34 cellular contexts compared by ENCODE assay signal in genomic region chr6:166578536-166579233, GRCh38. TPM values are rescaled to one million over a fixed set of nuclear protein-coding genes. Genes with fewer than 3 reads are reported as not detected.
"Had no signal": no experiment of that assay in that cellular context is flagged by ENCODE, and none has a peak within 500 bp of the region (broad histone marks: within the 10 kb centered on the region; RNA-seq: fewer than 3 reads in every experiment).

No MANE protein-coding gene starts in this region.

- H3K36me3 Mint-ChIP-seq: activated naive CD8-positive, alpha-beta T cell treated with anti-CD3 and anti-CD28 coated beads, Interleukin-2, amount 10 ng/mL, durations not matched to agents 7 days and 5 days had no signal

- H3K9me3 ChIP-seq: Peyer's patch had no signal

- DNase-seq: activated B cell treated with CpG ODN at 0.5 μM for 24 hours; activated CD4-positive, alpha-beta memory T cell treated with anti-CD3 and anti-CD28 coated beads for 36 hours; activated CD4-positive, alpha-beta T cell treated with anti-CD3 and anti-CD28 coated beads for 4 hours; activated CD4-positive, alpha-beta T cell treated with anti-CD3 and anti-CD28 coated beads, Interleukin-2, amount 50 U/mL, for 1 hour; activated CD4-positive, CD25-positive, alpha-beta regulatory T cell treated with anti-CD3 and anti-CD28 coated beads, Interleukin-2, amount 50 U/mL, for 72 hours; activated gamma-delta T cell; activated naive CD4-positive, alpha-beta T cell treated with Interleukin-2 at 50 U/mL for 16 hours; activated naive CD8-positive, alpha-beta T cell treated with anti-CD3 and anti-CD28 coated beads, Interleukin-2, amount 10 ng/mL, durations not matched to agents 7 days and 5 days; activated T-cell treated with anti-CD3 and anti-CD28 coated beads, Interleukin-2, amount 50 U/mL, for 1 hour; activated T-cell treated with anti-CD3 and anti-CD28 coated beads, Interleukin-2, amount 50 U/mL, for 72 hours; amygdala; MM.1S; MV-4-11; NCI-H1092; NCI-H1436 treated with DMSO at 0.1 percent for 48 hours; NCI-H1694 treated with DMSO at 0.1 percent for 48 hours; NCI-H2029; NCI-H345; NCI-H524 treated with DMSO at 0.1 percent for 48 hours; NCI-H748 treated with DMSO at 0.1 percent for 48 hours; NK-92 treated with Interleukin-12 subunit alpha and Interleukin-12 subunit beta, amount 100 ng/mL, for 24 hours; PC-3; Peyer's patch; SHP77 treated with DMSO at 0.1 percent for 48 hours; T-helper 1 cell; T-helper 2 cell; T-helper 9 cell had no signal

- H3K4me1 ChIP-seq: breast epithelium, Peyer's patch had no signal

- H3K27ac ChIP-seq: ascending aorta, breast epithelium, KMS-11, Peyer's patch, VCaP had no signal

- H3K27ac Mint-ChIP-seq: activated B cell treated with CpG ODN at 0.5 μM for 24 hours; activated CD4-positive, alpha-beta memory T cell treated with anti-CD3 and anti-CD28 coated beads for 36 hours; activated naive CD4-positive, alpha-beta T cell treated with anti-CD3 and anti-CD28 coated beads, Interleukin-2, amount 50 U/mL, for 24 hours; activated naive CD8-positive, alpha-beta T cell treated with anti-CD3 and anti-CD28 coated beads, Interleukin-2, amount 10 ng/mL, durations not matched to agents 7 days and 5 days; activated T-cell treated with anti-CD3 and anti-CD28 coated beads, Interleukin-2, amount 50 U/mL, for 72 hours; activated T-helper 17 cell treated with anti-CD3 and anti-CD28 coated beads, Interleukin-2, amount 50 U/mL, for 72 hours had no signal

- H3K27me3 ChIP-seq: ascending aorta, breast epithelium, Peyer's patch had no signal

- H3K4me2 ChIP-seq: KMS-11 had no signal

- H3K36me3 ChIP-seq: ascending aorta, breast epithelium, Peyer's patch had no signal

- H3K4me3 Mint-ChIP-seq: activated B cell treated with CpG ODN at 0.5 μM for 24 hours; activated CD4-positive, alpha-beta memory T cell treated with anti-CD3 and anti-CD28 coated beads for 36 hours; activated naive CD4-positive, alpha-beta T cell treated with anti-CD3 and anti-CD28 coated beads, Interleukin-2, amount 50 U/mL, for 24 hours; activated naive CD8-positive, alpha-beta T cell treated with anti-CD3 and anti-CD28 coated beads, Interleukin-2, amount 10 ng/mL, durations not matched to agents 7 days and 5 days; activated T-cell treated with anti-CD3 and anti-CD28 coated beads, Interleukin-2, amount 50 U/mL, for 72 hours; activated T-helper 17 cell treated with anti-CD3 and anti-CD28 coated beads, Interleukin-2, amount 50 U/mL, for 72 hours had no signal

- H3K4me3 ChIP-seq: ascending aorta, breast epithelium, Peyer's patch had no signal

- H3K4me1 Mint-ChIP-seq: activated B cell treated with CpG ODN at 0.5 μM for 24 hours; activated naive CD4-positive, alpha-beta T cell treated with anti-CD3 and anti-CD28 coated beads, Interleukin-2, amount 50 U/mL, for 24 hours; activated naive CD8-positive, alpha-beta T cell treated with anti-CD3 and anti-CD28 coated beads, Interleukin-2, amount 10 ng/mL, durations not matched to agents 7 days and 5 days; activated T-helper 17 cell treated with anti-CD3 and anti-CD28 coated beads, Interleukin-2, amount 50 U/mL, for 72 hours had no signal

- H3K27me3 Mint-ChIP-seq: activated B cell treated with CpG ODN at 0.5 μM for 24 hours; activated CD4-positive, alpha-beta memory T cell treated with anti-CD3 and anti-CD28 coated beads for 36 hours; activated naive CD4-positive, alpha-beta T cell treated with anti-CD3 and anti-CD28 coated beads, Interleukin-2, amount 50 U/mL, for 24 hours; activated T-helper 17 cell treated with anti-CD3 and anti-CD28 coated beads, Interleukin-2, amount 50 U/mL, for 72 hours had no signal

- H3K9ac ChIP-seq: KMS-11 had no signal

- ATAC-seq: activated T-cell treated with anti-CD3 and anti-CD28 coated beads, Interleukin-2, amount 50 U/mL, for 72 hours; activated T-helper 17 cell treated with anti-CD3 and anti-CD28 coated beads, Interleukin-2, amount 50 U/mL, for 72 hours; PC-3; SK-N-SH treated with all-trans-retinoic acid at 6 μM for 48 hours had no signal

RNA-seq across cellular contexts. Expression of gene RAMACL, which starts 7.8 kb away (rescaled TPM):
- total RNA-seq: ascending aorta had no signal
